9 cellular contexts compared by ENCODE assay signal in the genomic region with DNA sequence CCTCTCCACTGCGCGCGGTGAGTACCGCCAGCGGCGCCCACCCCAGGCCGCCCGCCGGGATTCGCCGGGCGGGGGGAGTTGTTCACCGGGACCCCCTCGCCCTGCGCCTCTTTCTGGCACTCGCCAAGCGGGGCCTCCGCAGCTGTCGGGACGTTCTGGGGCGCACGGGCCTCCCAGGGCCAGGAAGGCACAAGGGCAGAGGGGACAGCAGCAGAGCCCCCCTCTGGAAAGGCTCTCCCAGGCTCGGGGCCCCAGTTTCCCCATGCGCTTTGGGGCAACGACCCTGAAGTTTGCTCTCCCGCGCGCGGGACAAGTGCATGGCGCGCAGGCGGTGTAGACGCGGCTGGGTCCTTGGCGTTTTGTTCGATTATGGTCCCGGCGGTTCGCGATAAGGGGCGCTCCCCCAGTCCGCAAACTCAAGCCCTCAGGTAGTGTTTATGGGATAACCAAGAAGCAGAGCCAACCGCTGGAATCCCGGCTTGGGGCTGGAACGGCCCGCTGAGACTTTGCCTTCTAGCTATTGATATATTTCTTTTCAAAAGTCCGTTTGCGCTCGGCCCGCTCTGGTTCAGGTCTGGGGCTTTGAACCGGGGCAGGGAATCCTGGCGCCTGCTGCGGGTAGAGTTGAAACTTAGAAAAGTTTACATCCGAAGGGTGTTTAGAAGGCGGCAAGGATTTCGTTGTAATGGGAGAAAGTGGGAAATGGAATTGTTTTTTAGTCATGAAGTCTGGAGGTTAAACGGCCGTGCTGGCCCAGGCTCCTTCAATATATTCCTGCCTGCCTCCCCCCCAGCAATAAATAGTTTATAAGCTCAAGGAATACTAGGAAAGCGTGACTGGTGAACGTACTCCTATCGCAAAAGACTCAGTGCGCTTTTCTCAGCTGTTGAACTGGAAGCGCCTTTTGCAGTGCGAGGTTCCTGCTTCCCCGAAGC. TPM values are rescaled to one million over a fixed set of nuclear protein-coding genes. Genes with fewer than 3 reads are reported as not detected.
DNase-seq lines count a peak whose midpoint lies in the region; ATAC-seq lines count a peak whose summit lies in the region.
"Had no signal": no experiment of that assay in that cellular context is flagged by ENCODE, and none has a peak within 500 bp of the region (broad histone marks: within the 10 kb centered on the region; RNA-seq: fewer than 3 reads in every experiment).

No MANE protein-coding gene starts in this region.

- no peaks in the 10 kb centered on the region for H3K36me3 Mint-ChIP-seq in stimulated activated memory B cell treated with anti-CD40 and anti-IgM and Interleukin-4, amounts not matched to agents 10 μg/mL and 1 μg/mL and 100 μg/mL, for 72 hours

- H3K4me3 Mint-ChIP-seq in stimulated activated memory B cell treated with anti-CD40 and anti-IgM and Interleukin-4, amounts not matched to agents 10 μg/mL and 1 μg/mL and 100 μg/mL, for 72 hours, result peak overlapping the region; percentile 86

- peaks cover 6% of the 10 kb centered on the region for H3K9me3 Mint-ChIP-seq in stimulated activated memory B cell treated with anti-CD40 and anti-IgM and Interleukin-4, amounts not matched to agents 10 μg/mL and 1 μg/mL and 100 μg/mL, for 72 hours

- peak overlapping the region; percentile 31 for H3K27ac Mint-ChIP-seq in stimulated activated memory B cell treated with anti-CD40 and anti-IgM and Interleukin-4, amounts not matched to agents 10 μg/mL and 1 μg/mL and 100 μg/mL, for 72 hours

- DNase-seq in adipocyte (ENCODE audit: low read depth), result peak; percentile 62
- no peak for DNase-seq in SIG-M5 treated with dmso at 0.1 percent for 504 hours (lab: John Stamatoyannopoulos, UW; ENCODE audit: unreplicated experiment)
- DNase-seq in activated effector memory CD4-positive, alpha-beta T cell treated with Interleukin-2 at 50 U/mL for 16 hours, result no peak
- no peak for DNase-seq in mesenteric fat pad (ENCODE audit: low spot score)

- peak overlapping the region; percentile 28 for H3K9ac ChIP-seq in HUES64 (ENCODE audit: low read depth, low read length)
- H3K9ac ChIP-seq in adipocyte (ENCODE audit: low read length), result peak overlapping the region; percentile 82

- H3K4me3 ChIP-seq in HUES64 (ENCODE audit: low read length) (peak overlapping the region; percentile 57), adipocyte (ENCODE audit: low read length) (peak overlapping the region; percentile 83), iPS-18c (ENCODE audit: insufficient read depth, low read depth, low read length) (peak overlapping the region; percentile 68)

- under 1% methylated on average over 65 of the region's 65 CpGs for WGBS in HUES64

- H3K36me3 ChIP-seq in HUES64 (ENCODE audit: insufficient read depth, low read length) (no peaks in the 10 kb centered on the region), adipocyte (ENCODE audit: control insufficient read depth, insufficient read depth, low read length, severe bottlenecking) (no peaks in the 10 kb centered on the region)

- H3K9me3 ChIP-seq in HUES64 (ENCODE audit: insufficient read depth, low read depth, low read length), result no peaks in the 10 kb centered on the region
- peaks cover 16% of the 10 kb centered on the region for H3K9me3 ChIP-seq in adipocyte (ENCODE audit: control insufficient read depth, low read length)
- H3K9me3 ChIP-seq in iPS-18c (ENCODE audit: control insufficient read depth, insufficient read depth, low read length), result no peaks in the 10 kb centered on the region

- H3K27me3 ChIP-seq in HUES64 (ENCODE audit: insufficient read depth, low read length) (peaks cover 58% of the 10 kb centered on the region), adipocyte (replicated peaks; ENCODE audit: control insufficient read depth, insufficient read depth, low read length) (peaks cover 29% of the 10 kb centered on the region)

- H3K27me3 Mint-ChIP-seq in stimulated activated memory B cell treated with anti-CD40 and anti-IgM and Interleukin-4, amounts not matched to agents 10 μg/mL and 1 μg/mL and 100 μg/mL, for 72 hours, result peaks cover 70% of the 10 kb centered on the region

- H3K4me1 ChIP-seq in HUES64 (ENCODE audit: insufficient read depth, low read length), result peaks cover 25% of the 10 kb centered on the region; the same call in 1 of the 2 replicates
- H3K4me1 ChIP-seq in adipocyte (ENCODE audit: control insufficient read depth, insufficient read depth, low read length), result no peaks in the 10 kb centered on the region

- peaks cover 5% of the 10 kb centered on the region for H3K4me1 Mint-ChIP-seq in stimulated activated memory B cell treated with anti-CD40 and anti-IgM and Interleukin-4, amounts not matched to agents 10 μg/mL and 1 μg/mL and 100 μg/mL, for 72 hours

- no peak overlapping the region for H3K27ac ChIP-seq in HUES64 (ENCODE audit: low read depth, low read length)

- ATAC-seq in stimulated activated memory B cell treated with anti-CD40 and anti-IgM and Interleukin-4, amounts not matched to agents 10 μg/mL and 1 μg/mL and 100 μg/mL, for 72 hours, result peak; percentile 39
- no peak for ATAC-seq in HG03342 (IDR thresholded peaks at IDR 0.05; ENCODE audit: unreplicated experiment)

RNA-seq across cellular contexts. Expression of a gene that starts 0.6 kb away (rescaled TPM):
- polyA plus RNA-seq in HUES64 (2013, experiment 1 of 2), result 1.5 TPM
- polyA plus RNA-seq in HUES64 (2013, experiment 2 of 2), result 1.6 TPM
- total RNA-seq in mesenteric fat pad, result 32.8 TPM
- total RNA-seq: lung microvascular endothelial cell had no signal
